Comparison of ENCODE assay signal across 19 cellular contexts in the genomic region with DNA sequence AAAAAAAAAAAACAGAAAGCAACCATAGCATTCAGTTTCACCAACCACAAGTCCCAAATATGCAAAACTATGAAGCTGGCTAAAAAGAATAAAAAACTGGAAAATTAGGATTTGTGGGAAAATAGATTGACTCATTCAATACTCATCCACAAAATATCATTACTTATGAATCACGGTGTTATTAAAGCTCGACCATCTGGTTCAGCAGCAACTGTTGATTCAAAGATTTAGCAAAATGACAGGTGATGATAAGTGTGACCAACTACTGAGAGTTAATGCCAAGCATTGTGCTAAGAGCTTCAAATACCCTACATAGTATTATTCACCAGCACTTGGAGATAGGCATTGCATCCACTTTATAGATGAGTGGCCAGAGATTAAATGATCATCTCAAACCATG. TPM values are rescaled to one million over a fixed set of nuclear protein-coding genes. Genes with fewer than 3 reads are reported as not detected.
DNase-seq lines count a peak whose midpoint lies in the region; ATAC-seq and TF ChIP-seq lines count a peak whose summit lies in the region.
"Had no signal": no experiment of that assay in that cellular context is flagged by ENCODE, and none has a peak within 500 bp of the region (broad histone marks: within the 10 kb centered on the region; RNA-seq: fewer than 3 reads in every experiment).

No MANE protein-coding gene starts in this region.

- DNase-seq in BJ (ENCODE audit: low read depth) (peak; percentile 85), LHCN-M2 (ENCODE audit: low read depth) (peak; percentile 98), cardiac fibroblast (ENCODE audit: low read depth in 2 of 2) (peak; percentile 30 to 77), non-pigmented ciliary epithelial cell (ENCODE audit: low read depth) (peak; percentile 54), epidermal melanocyte (ENCODE audit: insufficient read length, low spot score) (no peak), NCI-H187 treated with DMSO at 0.1 percent for 48 hours (lab: John Stamatoyannopoulos, UW) (no peak)
- no peak for DNase-seq in activated T-cell treated with anti-CD3 and anti-CD28 coated beads, Interleukin-2, amount 50 U/mL, for 48 hours
- DNase-seq: activated CD4-positive, CD25-positive, alpha-beta regulatory T cell treated with anti-CD3 and anti-CD28 coated beads, Interleukin-2, amount 50 U/mL, for 72 hours; activated naive CD8-positive, alpha-beta T cell treated with anti-CD3 and anti-CD28 coated beads for 36 hours; colonic mucosa; foreskin melanocyte; NCI-H1694 treated with DMSO at 0.1 percent for 48 hours; RPMI8226; T-helper 17 cell; thyroid gland had no signal

- H3K36me3 ChIP-seq in BJ (ENCODE audit: control insufficient read depth, insufficient read depth, low read length): no peaks in the 10 kb centered on the region
- H3K36me3 ChIP-seq: colonic mucosa, thyroid gland had no signal

- no peaks in the 10 kb centered on the region for H3K27me3 ChIP-seq in BJ (ENCODE audit: control insufficient read depth, insufficient read depth, low read length)
- H3K27me3 ChIP-seq: colonic mucosa, thyroid gland had no signal

- POLR2A ChIA-PET in BJ (lab: Charles Lee): interaction anchor here (0.7 kb wide), 1 partner anchor 206 kb away, joined by 12 read pairs; no protein-coding TSS in a partner anchor

- H3K4me3 ChIP-seq in BJ (ENCODE audit: low read depth, low read length) (no peak overlapping the region), cardiac fibroblast (replicated peaks in 1 of 2; ENCODE audit: low read depth in 2 of 2, low read length in 2 of 2) (no peak overlapping the region)
- H3K4me3 ChIP-seq: colonic mucosa, GM23338, thyroid gland had no signal

- CTCF ChIA-PET in BJ (lab: Yijun Ruan, JAX): interaction anchor here (1.5 to 3.0 kb wide), 5 partner anchors 32 to 106 kb away, joined by 3 to 14 read pairs (median 4); no protein-coding TSS in a partner anchor

- no peak for ATAC-seq in GM18909 (IDR thresholded peaks at IDR 0.05; ENCODE audit: poor library complexity, unreplicated experiment)
- ATAC-seq: GM23338, T-helper 17 cell had no signal

- TF ChIP-seq CTCF in BJ (IDR thresholded peaks at IDR 0.05; ENCODE audit: insufficient read depth, low read depth, low read length): no peak
- no peak for TF ChIP-seq CTCF in cardiac fibroblast (IDR thresholded peaks at IDR 0.05; ENCODE audit: low read depth, low read length)

RNA-seq across cellular contexts. Expression of gene XDH, which starts 26.2 kb away (rescaled TPM):
- polyA plus RNA-seq in BJ (2011; rRNA removed): 0.47 and 0.69 TPM in 2 replicates
- polyA minus RNA-seq in BJ (2011; rRNA and poly(A)+ RNA removed): 0.62 and 1.3 TPM in 2 replicates
- total RNA-seq in LHCN-M2 (2014; rRNA removed): 0.06 and 0.51 TPM in 2 replicates
- polyA plus RNA-seq in LHCN-M2 (2012): 0.09 TPM
- total RNA-seq: activated naive CD8-positive, alpha-beta T cell treated with anti-CD3 and anti-CD28 coated beads for 36 hours; G401; mononuclear cell had no signal

Comparison
In these comparisons a context has a peak if more than half of its experiments do, and no peak if none do; other contexts are left out.
1. DNase-seq: peak in BJ (single experiment), LHCN-M2 (single experiment), cardiac fibroblast (2 of 2) and non-pigmented ciliary epithelial cell (single experiment); none in activated T-cell treated with anti-CD3 and anti-CD28 coated beads, Interleukin-2, amount 50 U/mL, for 48 hours (0 of 2), epidermal melanocyte (single experiment) and NCI-H187 treated with DMSO at 0.1 percent for 48 hours (single experiment).